ENCODE assay signal across 1 cellular context in the genomic region with DNA sequence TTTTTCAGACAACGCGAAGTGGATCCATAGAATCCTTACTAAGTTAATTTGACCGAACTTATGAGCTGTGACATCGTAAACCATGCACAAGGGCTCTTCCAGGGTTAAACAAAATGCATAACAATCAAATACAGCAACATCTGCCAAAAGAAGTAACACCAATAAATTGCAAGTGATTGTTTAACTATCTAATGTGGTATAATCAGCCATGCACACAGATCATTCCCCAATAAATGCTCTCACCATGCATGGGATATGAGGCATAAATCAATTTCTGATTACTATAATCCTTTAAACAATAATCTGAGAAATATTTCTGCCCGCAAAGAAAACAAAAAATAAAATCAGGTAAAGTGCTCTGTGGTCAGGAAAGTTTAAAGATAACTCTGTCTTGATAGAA.
A peak's percentile ranks its signal among the peaks of the same experiment; 100 is the strongest.
TF ChIP-seq lines count a peak whose summit lies in the region.

No MANE protein-coding gene starts in this region.

TF ChIP-seq in HEK293, 187 proteins besides CTCF, POLR2A, EP300 and RAD21 (continued from another document):
- TF ChIP-seq, protein P1, sequence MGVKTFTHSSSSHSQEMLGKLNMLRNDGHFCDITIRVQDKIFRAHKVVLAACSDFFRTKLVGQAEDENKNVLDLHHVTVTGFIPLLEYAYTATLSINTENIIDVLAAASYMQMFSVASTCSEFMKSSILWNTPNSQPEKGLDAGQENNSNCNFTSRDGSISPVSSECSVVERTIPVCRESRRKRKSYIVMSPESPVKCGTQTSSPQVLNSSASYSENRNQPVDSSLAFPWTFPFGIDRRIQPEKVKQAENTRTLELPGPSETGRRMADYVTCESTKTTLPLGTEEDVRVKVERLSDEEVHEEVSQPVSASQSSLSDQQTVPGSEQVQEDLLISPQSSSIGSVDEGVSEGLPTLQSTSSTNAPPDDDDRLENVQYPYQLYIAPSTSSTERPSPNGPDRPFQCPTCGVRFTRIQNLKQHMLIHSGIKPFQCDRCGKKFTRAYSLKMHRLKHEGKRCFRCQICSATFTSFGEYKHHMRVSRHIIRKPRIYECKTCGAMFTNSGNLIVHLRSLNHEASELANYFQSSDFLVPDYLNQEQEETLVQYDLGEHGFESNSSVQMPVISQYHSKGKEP (tag by site-specific recombination; IDR thresholded peaks at IDR 0.05) = peak; percentile 97
- TF ChIP-seq, protein P2, sequence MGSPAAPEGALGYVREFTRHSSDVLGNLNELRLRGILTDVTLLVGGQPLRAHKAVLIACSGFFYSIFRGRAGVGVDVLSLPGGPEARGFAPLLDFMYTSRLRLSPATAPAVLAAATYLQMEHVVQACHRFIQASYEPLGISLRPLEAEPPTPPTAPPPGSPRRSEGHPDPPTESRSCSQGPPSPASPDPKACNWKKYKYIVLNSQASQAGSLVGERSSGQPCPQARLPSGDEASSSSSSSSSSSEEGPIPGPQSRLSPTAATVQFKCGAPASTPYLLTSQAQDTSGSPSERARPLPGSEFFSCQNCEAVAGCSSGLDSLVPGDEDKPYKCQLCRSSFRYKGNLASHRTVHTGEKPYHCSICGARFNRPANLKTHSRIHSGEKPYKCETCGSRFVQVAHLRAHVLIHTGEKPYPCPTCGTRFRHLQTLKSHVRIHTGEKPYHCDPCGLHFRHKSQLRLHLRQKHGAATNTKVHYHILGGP (tag by site-specific recombination; IDR thresholded peaks at IDR 0.05) = 0 out of 2 replicates have a peak, but pooled peaks have one; percentile 35
- TF ChIP-seq BCL11A (tag by site-specific recombination; IDR thresholded peaks at IDR 0.05; ENCODE audit: low read depth) = peak; percentile 48; the same call in 1 of the 2 replicates
- TF ChIP-seq GFI1B (tag by site-specific recombination; IDR thresholded peaks at IDR 0.05) = peak; percentile 60; the same call in 1 of the 2 replicates
- peak; percentile 86 for TF ChIP-seq FEZF1 (tag by site-specific recombination; IDR thresholded peaks at IDR 0.05)
- TF ChIP-seq, protein P3, sequence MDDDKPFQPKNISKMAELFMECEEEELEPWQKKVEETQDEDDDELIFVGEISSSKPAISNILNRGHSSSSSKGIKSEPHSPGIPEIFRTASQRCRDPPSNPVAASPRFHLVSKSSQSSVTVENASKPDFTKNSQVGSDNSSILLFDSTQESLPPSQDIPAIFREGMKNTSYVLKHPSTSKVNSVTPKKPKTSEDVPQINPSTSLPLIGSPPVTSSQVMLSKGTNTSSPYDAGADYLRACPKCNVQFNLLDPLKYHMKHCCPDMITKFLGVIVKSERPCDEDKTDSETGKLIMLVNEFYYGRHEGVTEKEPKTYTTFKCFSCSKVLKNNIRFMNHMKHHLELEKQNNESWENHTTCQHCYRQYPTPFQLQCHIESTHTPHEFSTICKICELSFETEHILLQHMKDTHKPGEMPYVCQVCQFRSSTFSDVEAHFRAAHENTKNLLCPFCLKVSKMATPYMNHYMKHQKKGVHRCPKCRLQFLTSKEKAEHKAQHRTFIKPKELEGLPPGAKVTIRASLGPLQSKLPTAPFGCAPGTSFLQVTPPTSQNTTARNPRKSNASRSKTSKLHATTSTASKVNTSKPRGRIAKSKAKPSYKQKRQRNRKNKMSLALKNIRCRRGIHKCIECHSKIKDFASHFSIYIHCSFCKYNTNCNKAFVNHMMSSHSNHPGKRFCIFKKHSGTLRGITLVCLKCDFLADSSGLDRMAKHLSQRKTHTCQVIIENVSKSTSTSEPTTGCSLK (tag by site-specific recombination; IDR thresholded peaks at IDR 0.05) = no peak
- TF ChIP-seq ZBTB48 (tag by site-specific recombination; IDR thresholded peaks at IDR 0.05) = no peak
- no peak for TF ChIP-seq ZNF596 (tag by site-specific recombination; IDR thresholded peaks at IDR 0.05)
- peak; percentile 81 for TF ChIP-seq ZNF843 (tag by site-specific recombination; IDR thresholded peaks at IDR 0.05)
- TF ChIP-seq, protein P4, sequence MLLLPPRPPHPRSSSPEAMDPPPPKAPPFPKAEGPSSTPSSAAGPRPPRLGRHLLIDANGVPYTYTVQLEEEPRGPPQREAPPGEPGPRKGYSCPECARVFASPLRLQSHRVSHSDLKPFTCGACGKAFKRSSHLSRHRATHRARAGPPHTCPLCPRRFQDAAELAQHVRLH (tag by site-specific recombination; IDR thresholded peaks at IDR 0.05) = peak; percentile 21; the same call in 1 of the 2 replicates
- 0 out of 2 replicates have a peak, but pooled peaks have one; percentile 43 for TF ChIP-seq WT1 (tag by site-specific recombination; IDR thresholded peaks at IDR 0.05)
- peak; percentile 40; the same call in 1 of the 2 replicates for TF ChIP-seq ZBTB8A (tag by site-specific recombination; IDR thresholded peaks at IDR 0.05)
- no peak for TF ChIP-seq ZNF558 (tag by site-specific recombination; IDR thresholded peaks at IDR 0.05)
- no peak for TF ChIP-seq ZNF514 (tag by site-specific recombination; IDR thresholded peaks at IDR 0.05)
